Comparison of ENCODE assay signal across 27 cellular contexts in the genomic region with DNA sequence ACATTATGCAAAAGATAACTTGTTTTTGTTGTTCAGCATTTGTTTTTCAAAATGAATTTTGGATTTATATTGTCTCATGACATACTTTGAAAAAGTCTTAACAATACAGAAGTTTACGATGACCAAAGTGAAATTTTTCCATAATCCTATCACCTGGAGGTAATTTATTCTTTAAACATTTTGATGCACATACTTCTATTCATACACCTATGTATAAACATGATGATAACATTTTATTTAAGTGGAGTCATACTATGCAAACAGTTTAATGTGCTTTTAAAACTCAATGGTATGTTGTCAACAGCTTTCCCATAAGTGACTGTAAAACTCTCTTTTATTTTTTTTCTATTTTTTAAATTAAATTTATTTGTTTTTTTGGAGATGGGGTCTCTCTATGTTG.
"Had no signal": no experiment of that assay in that cellular context is flagged by ENCODE, and none has a peak within 500 bp of the region (broad histone marks: within the 10 kb centered on the region; RNA-seq: fewer than 3 reads in every experiment).

No MANE protein-coding gene starts in this region.

- H3K27me3 Mint-ChIP-seq: activated naive CD4-positive, alpha-beta T cell treated with anti-CD3 and anti-CD28 coated beads, Interleukin-2, amount 50 U/mL, for 24 hours; T-helper 17 cell had no signal

- H3K4me3 Mint-ChIP-seq: activated CD8-positive, alpha-beta T cell treated with anti-CD3 and anti-CD28 coated beads, Interleukin-2, amount 10 ng/mL, durations not matched to agents 7 days and 5 days; activated naive CD4-positive, alpha-beta T cell treated with anti-CD3 and anti-CD28 coated beads, Interleukin-2, amount 50 U/mL, for 24 hours; T-helper 17 cell; WTC11 had no signal

- H3K27ac ChIP-seq: body of pancreas, KMS-11 had no signal

- H3K27me3 ChIP-seq: body of pancreas had no signal

- H3K4me1 ChIP-seq: body of pancreas had no signal

- H3K4me3 ChIP-seq: body of pancreas had no signal

- ATAC-seq: activated CD8-positive, alpha-beta T cell treated with anti-CD3 and anti-CD28 coated beads, Interleukin-2, amount 10 ng/mL, durations not matched to agents 7 days and 5 days; body of pancreas; T-helper 17 cell; WTC11 had no signal

- DNase-seq: activated CD4-positive, alpha-beta T cell treated with anti-CD3 and anti-CD28 coated beads for 48 hours; activated CD4-positive, alpha-beta T cell treated with anti-CD3 and anti-CD28 coated beads, Interleukin-2, amount 50 U/mL, for 4 hours; activated CD4-positive, CD25-positive, alpha-beta regulatory T cell treated with anti-CD3 and anti-CD28 coated beads, Interleukin-2, amount 50 U/mL, for 72 hours; activated CD8-positive, alpha-beta memory T cell treated with anti-CD3 and anti-CD28 coated beads, Interleukin-2, amount 50 U/mL, for 48 hours; activated CD8-positive, alpha-beta T cell treated with anti-CD3 and anti-CD28 coated beads, Interleukin-2, amount 10 ng/mL, durations not matched to agents 7 days and 5 days; activated effector memory CD4-positive, alpha-beta T cell treated with Interleukin-2 at 50 U/mL for 16 hours; activated naive CD4-positive, alpha-beta T cell; activated T-cell treated with anti-CD3 and anti-CD28 coated beads, Interleukin-2, amount 50 U/mL, for 1 hour; aorta; body of pancreas; central memory CD4-positive, alpha-beta T cell; MV-4-11; NCI-H1105; NCI-H1436; NCI-H1694 treated with DMSO at 0.1 percent for 48 hours; NCI-H2029 treated with DMSO at 0.1 percent for 48 hours; NCI-H510A treated with DMSO at 0.1 percent for 48 hours; NCI-H69; NK-92 treated with Interleukin-12 subunit alpha and Interleukin-12 subunit beta, amount 100 ng/mL, for 24 hours; OCI-M1; SHP77 treated with DMSO at 0.1 percent for 48 hours; T-helper 17 cell; T-helper 9 cell had no signal

- H3K4me1 Mint-ChIP-seq: WTC11 had no signal

- H3K9me3 Mint-ChIP-seq: activated naive CD4-positive, alpha-beta T cell treated with anti-CD3 and anti-CD28 coated beads, Interleukin-2, amount 50 U/mL, for 24 hours; WTC11 had no signal

- FAIRE-seq: bronchial epithelial cell had no signal

- H3K27ac Mint-ChIP-seq: activated CD8-positive, alpha-beta T cell treated with anti-CD3 and anti-CD28 coated beads, Interleukin-2, amount 10 ng/mL, durations not matched to agents 7 days and 5 days; activated naive CD4-positive, alpha-beta T cell treated with anti-CD3 and anti-CD28 coated beads, Interleukin-2, amount 50 U/mL, for 24 hours; T-helper 17 cell; WTC11 had no signal

- H3K4me2 ChIP-seq: KMS-11 had no signal
